1 cellular context compared by ENCODE assay signal in genomic region chr9:122904823-122905710, GRCh38.
TF ChIP-seq lines count a peak whose summit lies in the region.

A gene with protein sequence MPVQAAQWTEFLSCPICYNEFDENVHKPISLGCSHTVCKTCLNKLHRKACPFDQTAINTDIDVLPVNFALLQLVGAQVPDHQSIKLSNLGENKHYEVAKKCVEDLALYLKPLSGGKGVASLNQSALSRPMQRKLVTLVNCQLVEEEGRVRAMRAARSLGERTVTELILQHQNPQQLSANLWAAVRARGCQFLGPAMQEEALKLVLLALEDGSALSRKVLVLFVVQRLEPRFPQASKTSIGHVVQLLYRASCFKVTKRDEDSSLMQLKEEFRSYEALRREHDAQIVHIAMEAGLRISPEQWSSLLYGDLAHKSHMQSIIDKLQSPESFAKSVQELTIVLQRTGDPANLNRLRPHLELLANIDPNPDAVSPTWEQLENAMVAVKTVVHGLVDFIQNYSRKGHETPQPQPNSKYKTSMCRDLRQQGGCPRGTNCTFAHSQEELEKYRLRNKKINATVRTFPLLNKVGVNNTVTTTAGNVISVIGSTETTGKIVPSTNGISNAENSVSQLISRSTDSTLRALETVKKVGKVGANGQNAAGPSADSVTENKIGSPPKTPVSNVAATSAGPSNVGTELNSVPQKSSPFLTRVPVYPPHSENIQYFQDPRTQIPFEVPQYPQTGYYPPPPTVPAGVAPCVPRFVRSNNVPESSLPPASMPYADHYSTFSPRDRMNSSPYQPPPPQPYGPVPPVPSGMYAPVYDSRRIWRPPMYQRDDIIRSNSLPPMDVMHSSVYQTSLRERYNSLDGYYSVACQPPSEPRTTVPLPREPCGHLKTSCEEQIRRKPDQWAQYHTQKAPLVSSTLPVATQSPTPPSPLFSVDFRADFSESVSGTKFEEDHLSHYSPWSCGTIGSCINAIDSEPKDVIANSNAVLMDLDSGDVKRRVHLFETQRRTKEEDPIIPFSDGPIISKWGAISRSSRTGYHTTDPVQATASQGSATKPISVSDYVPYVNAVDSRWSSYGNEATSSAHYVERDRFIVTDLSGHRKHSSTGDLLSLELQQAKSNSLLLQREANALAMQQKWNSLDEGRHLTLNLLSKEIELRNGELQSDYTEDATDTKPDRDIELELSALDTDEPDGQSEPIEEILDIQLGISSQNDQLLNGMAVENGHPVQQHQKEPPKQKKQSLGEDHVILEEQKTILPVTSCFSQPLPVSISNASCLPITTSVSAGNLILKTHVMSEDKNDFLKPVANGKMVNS (minus strand): TSS chr9:122905359. CDS start chr9:122897509, 7,850 bp downstream.

TF ChIP-seq in GM12878, 131 proteins besides CTCF, POLR2A, EP300 and RAD21 (continued from another document and continues in another):
- TF ChIP-seq NKRF (conservative IDR thresholded peaks at IDR 0.05) = peak; percentile 79
- TF ChIP-seq YBX1 (IDR thresholded peaks at IDR 0.05) = no peak
- TF ChIP-seq NFYA (IDR thresholded peaks at IDR 0.05; ENCODE audit: borderline replicate concordance, low read depth, low read length) = no peak
- no peak for TF ChIP-seq WRNIP1 (IDR thresholded peaks at IDR 0.05; ENCODE audit: borderline replicate concordance, low read depth, low read length)
- TF ChIP-seq, protein P1, sequence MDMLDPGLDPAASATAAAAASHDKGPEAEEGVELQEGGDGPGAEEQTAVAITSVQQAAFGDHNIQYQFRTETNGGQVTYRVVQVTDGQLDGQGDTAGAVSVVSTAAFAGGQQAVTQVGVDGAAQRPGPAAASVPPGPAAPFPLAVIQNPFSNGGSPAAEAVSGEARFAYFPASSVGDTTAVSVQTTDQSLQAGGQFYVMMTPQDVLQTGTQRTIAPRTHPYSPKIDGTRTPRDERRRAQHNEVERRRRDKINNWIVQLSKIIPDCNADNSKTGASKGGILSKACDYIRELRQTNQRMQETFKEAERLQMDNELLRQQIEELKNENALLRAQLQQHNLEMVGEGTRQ (IDR thresholded peaks at IDR 0.05; ENCODE audit: borderline replicate concordance, low read depth, low read length) = peak; percentile 88
- no peak for TF ChIP-seq ZZZ3 (IDR thresholded peaks at IDR 0.05; ENCODE audit: control insufficient read depth, insufficient read length, low read depth)
- peak; percentile 74 for TF ChIP-seq ATF7 (IDR thresholded peaks at IDR 0.05; ENCODE audit: low read depth)
- TF ChIP-seq TBL1XR1 (IDR thresholded peaks at IDR 0.05; ENCODE audit: low read depth, low read length) = 0 out of 2 replicates have a peak, but pooled peaks have one; percentile 16
- peak; percentile 95 for TF ChIP-seq CBFB (IDR thresholded peaks at IDR 0.05; ENCODE audit: low read depth)
- TF ChIP-seq SMAD1 (IDR thresholded peaks at IDR 0.05; ENCODE audit: low read depth, partially characterized antibody) = no peak
- no peak for TF ChIP-seq TARDBP (IDR thresholded peaks at IDR 0.05; ENCODE audit: borderline replicate concordance)
- peak; percentile 77 for TF ChIP-seq RELB (IDR thresholded peaks at IDR 0.05; ENCODE audit: low read depth)
- TF ChIP-seq, protein P2, sequence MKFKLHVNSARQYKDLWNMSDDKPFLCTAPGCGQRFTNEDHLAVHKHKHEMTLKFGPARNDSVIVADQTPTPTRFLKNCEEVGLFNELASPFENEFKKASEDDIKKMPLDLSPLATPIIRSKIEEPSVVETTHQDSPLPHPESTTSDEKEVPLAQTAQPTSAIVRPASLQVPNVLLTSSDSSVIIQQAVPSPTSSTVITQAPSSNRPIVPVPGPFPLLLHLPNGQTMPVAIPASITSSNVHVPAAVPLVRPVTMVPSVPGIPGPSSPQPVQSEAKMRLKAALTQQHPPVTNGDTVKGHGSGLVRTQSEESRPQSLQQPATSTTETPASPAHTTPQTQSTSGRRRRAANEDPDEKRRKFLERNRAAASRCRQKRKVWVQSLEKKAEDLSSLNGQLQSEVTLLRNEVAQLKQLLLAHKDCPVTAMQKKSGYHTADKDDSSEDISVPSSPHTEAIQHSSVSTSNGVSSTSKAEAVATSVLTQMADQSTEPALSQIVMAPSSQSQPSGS (IDR thresholded peaks at IDR 0.05; ENCODE audit: low read length) = no peak
- TF ChIP-seq NRF1 (conservative IDR thresholded peaks at IDR 0.05; ENCODE audit: low read depth, low read length) = no peak; the same call in 1 of the 2 replicates
- TF ChIP-seq BHLHE40 (IDR thresholded peaks at IDR 0.05; ENCODE audit: borderline replicate concordance in 1 of 2, low read depth in 2 of 2, low read length in 1 of 2) = peak; percentile 85 to 95
- no peak for TF ChIP-seq SKIL (IDR thresholded peaks at IDR 0.05; ENCODE audit: low read depth, poor library complexity, severe bottlenecking)
- TF ChIP-seq, protein P3, sequence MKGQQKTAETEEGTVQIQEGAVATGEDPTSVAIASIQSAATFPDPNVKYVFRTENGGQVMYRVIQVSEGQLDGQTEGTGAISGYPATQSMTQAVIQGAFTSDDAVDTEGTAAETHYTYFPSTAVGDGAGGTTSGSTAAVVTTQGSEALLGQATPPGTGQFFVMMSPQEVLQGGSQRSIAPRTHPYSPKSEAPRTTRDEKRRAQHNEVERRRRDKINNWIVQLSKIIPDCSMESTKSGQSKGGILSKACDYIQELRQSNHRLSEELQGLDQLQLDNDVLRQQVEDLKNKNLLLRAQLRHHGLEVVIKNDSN (IDR thresholded peaks at IDR 0.05; ENCODE audit: borderline replicate concordance, extremely low read length, insufficient read depth, low read depth, low read length) = peak; percentile 94
- TF ChIP-seq, protein P4, sequence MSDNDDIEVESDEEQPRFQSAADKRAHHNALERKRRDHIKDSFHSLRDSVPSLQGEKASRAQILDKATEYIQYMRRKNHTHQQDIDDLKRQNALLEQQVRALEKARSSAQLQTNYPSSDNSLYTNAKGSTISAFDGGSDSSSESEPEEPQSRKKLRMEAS (IDR thresholded peaks at IDR 0.05; ENCODE audit: low read depth, low read length) = peak; percentile 5; the same call in 1 of the 2 replicates
- TF ChIP-seq BCL11A (IDR thresholded peaks at IDR 0.05; ENCODE audit: low read depth, low read length) = no peak
- TF ChIP-seq BRCA1 (IDR thresholded peaks at IDR 0.05; ENCODE audit: low read depth, low read length) = peak; percentile 90
- TF ChIP-seq, protein P5, sequence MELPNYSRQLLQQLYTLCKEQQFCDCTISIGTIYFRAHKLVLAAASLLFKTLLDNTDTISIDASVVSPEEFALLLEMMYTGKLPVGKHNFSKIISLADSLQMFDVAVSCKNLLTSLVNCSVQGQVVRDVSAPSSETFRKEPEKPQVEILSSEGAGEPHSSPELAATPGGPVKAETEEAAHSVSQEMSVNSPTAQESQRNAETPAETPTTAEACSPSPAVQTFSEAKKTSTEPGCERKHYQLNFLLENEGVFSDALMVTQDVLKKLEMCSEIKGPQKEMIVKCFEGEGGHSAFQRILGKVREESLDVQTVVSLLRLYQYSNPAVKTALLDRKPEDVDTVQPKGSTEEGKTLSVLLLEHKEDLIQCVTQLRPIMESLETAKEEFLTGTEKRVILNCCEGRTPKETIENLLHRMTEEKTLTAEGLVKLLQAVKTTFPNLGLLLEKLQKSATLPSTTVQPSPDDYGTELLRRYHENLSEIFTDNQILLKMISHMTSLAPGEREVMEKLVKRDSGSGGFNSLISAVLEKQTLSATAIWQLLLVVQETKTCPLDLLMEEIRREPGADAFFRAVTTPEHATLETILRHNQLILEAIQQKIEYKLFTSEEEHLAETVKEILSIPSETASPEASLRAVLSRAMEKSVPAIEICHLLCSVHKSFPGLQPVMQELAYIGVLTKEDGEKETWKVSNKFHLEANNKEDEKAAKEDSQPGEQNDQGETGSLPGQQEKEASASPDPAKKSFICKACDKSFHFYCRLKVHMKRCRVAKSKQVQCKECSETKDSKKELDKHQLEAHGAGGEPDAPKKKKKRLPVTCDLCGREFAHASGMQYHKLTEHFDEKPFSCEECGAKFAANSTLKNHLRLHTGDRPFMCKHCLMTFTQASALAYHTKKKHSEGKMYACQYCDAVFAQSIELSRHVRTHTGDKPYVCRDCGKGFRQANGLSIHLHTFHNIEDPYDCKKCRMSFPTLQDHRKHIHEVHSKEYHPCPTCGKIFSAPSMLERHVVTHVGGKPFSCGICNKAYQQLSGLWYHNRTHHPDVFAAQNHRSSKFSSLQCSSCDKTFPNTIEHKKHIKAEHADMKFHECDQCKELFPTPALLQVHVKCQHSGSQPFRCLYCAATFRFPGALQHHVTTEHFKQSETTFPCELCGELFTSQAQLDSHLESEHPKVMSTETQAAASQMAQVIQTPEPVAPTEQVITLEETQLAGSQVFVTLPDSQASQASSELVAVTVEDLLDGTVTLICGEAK (IDR thresholded peaks at IDR 0.05; ENCODE audit: borderline replicate concordance) = peak; percentile 65
- TF ChIP-seq JUND (IDR thresholded peaks at IDR 0.05; ENCODE audit: low read depth, low read length) = no peak
- peak; percentile 86 for TF ChIP-seq PRDM15 (CRISPR knock-in tag; IDR thresholded peaks at IDR 0.05)
- TF ChIP-seq FOS (IDR thresholded peaks at IDR 0.05; ENCODE audit: borderline replicate concordance, extremely low read depth, insufficient read length) = no peak
- TF ChIP-seq LARP7 (IDR thresholded peaks at IDR 0.05) = no peak; the same call in 1 of the 2 replicates
- TF ChIP-seq, protein P6, sequence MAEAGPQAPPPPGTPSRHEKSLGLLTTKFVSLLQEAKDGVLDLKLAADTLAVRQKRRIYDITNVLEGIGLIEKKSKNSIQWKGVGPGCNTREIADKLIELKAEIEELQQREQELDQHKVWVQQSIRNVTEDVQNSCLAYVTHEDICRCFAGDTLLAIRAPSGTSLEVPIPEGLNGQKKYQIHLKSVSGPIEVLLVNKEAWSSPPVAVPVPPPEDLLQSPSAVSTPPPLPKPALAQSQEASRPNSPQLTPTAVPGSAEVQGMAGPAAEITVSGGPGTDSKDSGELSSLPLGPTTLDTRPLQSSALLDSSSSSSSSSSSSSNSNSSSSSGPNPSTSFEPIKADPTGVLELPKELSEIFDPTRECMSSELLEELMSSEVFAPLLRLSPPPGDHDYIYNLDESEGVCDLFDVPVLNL (IDR thresholded peaks at IDR 0.05; ENCODE audit: low read depth, low read length) = no peak
- 0 out of 2 replicates have a peak, but pooled peaks have one; percentile 32 for TF ChIP-seq TCF3 (IDR thresholded peaks at IDR 0.05; ENCODE audit: borderline replicate concordance, insufficient read depth, low read depth, low read length)
- peak; percentile 79 for TF ChIP-seq NR2F1 (conservative IDR thresholded peaks at IDR 0.05)
